ENCODE assay signal across 10 cellular contexts in genomic region chr4:150244600-150244999, GRCh38.
DNase-seq lines count a peak whose midpoint lies in the region; ATAC-seq and TF ChIP-seq lines count a peak whose summit lies in the region.
"Had no signal": no experiment of that assay in that cellular context is flagged by ENCODE, and none has a peak within 500 bp of the region (broad histone marks: within the 10 kb centered on the region; RNA-seq: fewer than 3 reads in every experiment).

No MANE protein-coding gene starts in this region.

- H3K9me3 Mint-ChIP-seq in mesothelial cell of epicardium, result no peaks in the 10 kb centered on the region

- peaks cover 32% of the 10 kb centered on the region for H3K36me3 Mint-ChIP-seq in mesothelial cell of epicardium

- intact Hi-C loops in Right ventricle myocardium inferior (cut with DNase I), result no loop called here

- no peaks in the 10 kb centered on the region for H3K27me3 Mint-ChIP-seq in mesothelial cell of epicardium (ENCODE audit: low read depth)

- DNase-seq in Daoy (ENCODE audit: low read depth) (peak; percentile 50), NCI-H1417 treated with DMSO at 0.1 percent for 48 hours (lab: John Stamatoyannopoulos, UW) (peak; percentile 32), amniotic epithelial cell (ENCODE audit: low read depth) (peak; percentile 34), mesothelial cell of epicardium (ENCODE audit: low spot score in 2 of 2, unreplicated experiment in 2 of 2) (no peak), NCI-H774 (lab: John Stamatoyannopoulos, UW) (no peak), Right ventricle myocardium inferior (ENCODE audit: missing footprints) (no peak), nucleus accumbens (lab: John Stamatoyannopoulos, UW) (no peak)
- DNase-seq: stimulated activated CD4-positive, alpha-beta T cell treated with anti-CD3 and anti-CD28 coated beads, Interleukin-4, amount 100 ng/mL, for 24 hours had no signal

- no peak overlapping the region for H3K4me3 Mint-ChIP-seq in mesothelial cell of epicardium

- ATAC-seq in Right ventricle myocardium inferior (no peak), HG02571 (IDR thresholded peaks at IDR 0.05; ENCODE audit: unreplicated experiment) (no peak)
- ATAC-seq: HCT116 had no signal

- H3K4me1 Mint-ChIP-seq in mesothelial cell of epicardium, result peaks cover 30% of the 10 kb centered on the region

- TF ChIP-seq CTCF in mesothelial cell of epicardium (IDR thresholded peaks at IDR 0.05; ENCODE audit: unreplicated experiment), result no peak

- H3K27ac Mint-ChIP-seq in mesothelial cell of epicardium, result peak overlapping the region; percentile 76

Comparison
In these comparisons a context has a peak if more than half of its experiments do, and no peak if none do; other contexts are left out.
1. DNase-seq: peak in Daoy (single experiment), NCI-H1417 treated with DMSO at 0.1 percent for 48 hours (single experiment) and amniotic epithelial cell (single experiment); none in mesothelial cell of epicardium (0 of 2), NCI-H774 (single experiment), Right ventricle myocardium inferior (single experiment) and nucleus accumbens (0 of 56).